In genomic region chr7:38311329-38311937, GRCh38 we compare ENCODE assay signal across 8 cellular contexts.
DNase-seq lines count a peak whose midpoint lies in the region; ATAC-seq and TF ChIP-seq lines count a peak whose summit lies in the region.

No MANE protein-coding gene starts in this region.

- peaks cover 0 to 24% (median 1%) of the 10 kb centered on the region in 4 donors for H3K4me1 Mint-ChIP-seq in CD4-positive, CD25-positive, alpha-beta regulatory T cell

- TF ChIP-seq CTCF in neutrophil (IDR thresholded peaks at IDR 0.05): no peak

- H3K27me3 Mint-ChIP-seq in CD4-positive, CD25-positive, alpha-beta regulatory T cell: no peaks in the 10 kb centered on the region

- H3K27ac ChIP-seq in CD4-positive, CD25-positive, alpha-beta regulatory T cell (ENCODE audit: insufficient read depth, low read length, poor library complexity, severe bottlenecking): no peak overlapping the region
- peak overlapping the region; percentile 75 for H3K27ac ChIP-seq in neutrophil

- no peaks in the 10 kb centered on the region for H3K36me3 ChIP-seq in CD4-positive, CD25-positive, alpha-beta regulatory T cell (ENCODE audit: control insufficient read depth, insufficient read depth, low read length)
- no peaks in the 10 kb centered on the region for H3K36me3 ChIP-seq in neutrophil

- peak overlapping the region in 2 of 3 donors; percentile 15 to 56 for H3K27ac Mint-ChIP-seq in CD4-positive, CD25-positive, alpha-beta regulatory T cell

- H3K4me3 ChIP-seq in CD4-positive, CD25-positive, alpha-beta regulatory T cell (ENCODE audit: low read depth, low read length): peak overlapping the region; percentile 57
- H3K4me3 ChIP-seq in neutrophil (ENCODE audit: low read depth in 1 of 2, low read length in 1 of 2): peak overlapping the region; percentile 62 to 71

- H3K9me3 ChIP-seq in CD4-positive, CD25-positive, alpha-beta regulatory T cell (ENCODE audit: control insufficient read depth in 2 of 2, low read length in 2 of 2): no peaks in the 10 kb centered on the region
- no peaks in the 10 kb centered on the region for H3K9me3 ChIP-seq in neutrophil

- H3K27me3 ChIP-seq in CD4-positive, CD25-positive, alpha-beta regulatory T cell (ENCODE audit: control insufficient read depth, insufficient read depth, low read length): no peaks in the 10 kb centered on the region
- no peaks in the 10 kb centered on the region for H3K27me3 ChIP-seq in neutrophil

- H3K4me3 Mint-ChIP-seq in CD4-positive, CD25-positive, alpha-beta regulatory T cell: peak overlapping the region; percentile 49 to 86 (median 74)

- TF ChIP-seq POLR2A in GM18526 (IDR thresholded peaks at IDR 0.05; ENCODE audit: extremely low read depth, insufficient read length): peak; percentile 18

- peak in 1 of 3 donors; percentile 3 for DNase-seq in CD4-positive, CD25-positive, alpha-beta regulatory T cell
- DNase-seq in NCI-H2107 treated with DMSO at 0.1 percent for 48 hours (lab: John Stamatoyannopoulos, UW; ENCODE audit: unreplicated experiment) (peak; percentile 25), dermis blood vessel endothelial cell (peak; percentile 55), HT-29 (ENCODE audit: low spot score) (no peak)

- no peaks in the 10 kb centered on the region for H3K9me3 Mint-ChIP-seq in CD4-positive, CD25-positive, alpha-beta regulatory T cell

- no peak for ATAC-seq in CD4-positive, CD25-positive, alpha-beta regulatory T cell (ENCODE audit: low read depth in 2 of 2)
- no peak for ATAC-seq in GM19455 (IDR thresholded peaks at IDR 0.05; ENCODE audit: unreplicated experiment)
- no peak for ATAC-seq in HG02885 (IDR thresholded peaks at IDR 0.05; ENCODE audit: poor library complexity, unreplicated experiment)

- H3K4me1 ChIP-seq in CD4-positive, CD25-positive, alpha-beta regulatory T cell (ENCODE audit: control insufficient read depth, insufficient read depth, low read length, poor library complexity, severe bottlenecking): no peaks in the 10 kb centered on the region
- H3K4me1 ChIP-seq in neutrophil (ENCODE audit: control insufficient read depth in 1 of 2, insufficient read depth in 1 of 2, low read depth in 1 of 2, low read length in 1 of 2): peaks cover 90 to 97% of the 10 kb centered on the region in 2 experiments

- H3K36me3 Mint-ChIP-seq in CD4-positive, CD25-positive, alpha-beta regulatory T cell: no peaks in the 10 kb centered on the region
